1 cellular context compared by ENCODE assay signal in the genomic region with DNA sequence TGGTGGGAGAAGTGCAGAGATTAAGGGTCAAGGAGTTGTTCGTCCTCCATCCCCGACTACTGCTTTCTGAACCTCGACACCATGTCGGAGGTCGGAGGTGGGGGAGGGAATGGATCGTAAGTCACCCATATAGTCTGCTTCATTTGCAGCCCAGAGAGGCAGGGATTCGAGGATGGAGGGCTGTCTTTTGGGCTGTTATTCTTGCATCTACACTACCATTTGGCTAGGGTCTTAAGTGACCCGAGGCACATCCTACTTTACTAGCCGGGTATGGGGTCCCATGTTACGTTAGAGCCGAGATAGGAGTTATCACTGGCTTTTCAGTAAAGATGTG.
TF ChIP-seq lines count a peak whose summit lies in the region.

No MANE protein-coding gene starts in this region.

TF ChIP-seq in A549, 52 proteins besides CTCF, POLR2A, EP300 and RAD21 (continued from another document):
- TF ChIP-seq, protein P1, sequence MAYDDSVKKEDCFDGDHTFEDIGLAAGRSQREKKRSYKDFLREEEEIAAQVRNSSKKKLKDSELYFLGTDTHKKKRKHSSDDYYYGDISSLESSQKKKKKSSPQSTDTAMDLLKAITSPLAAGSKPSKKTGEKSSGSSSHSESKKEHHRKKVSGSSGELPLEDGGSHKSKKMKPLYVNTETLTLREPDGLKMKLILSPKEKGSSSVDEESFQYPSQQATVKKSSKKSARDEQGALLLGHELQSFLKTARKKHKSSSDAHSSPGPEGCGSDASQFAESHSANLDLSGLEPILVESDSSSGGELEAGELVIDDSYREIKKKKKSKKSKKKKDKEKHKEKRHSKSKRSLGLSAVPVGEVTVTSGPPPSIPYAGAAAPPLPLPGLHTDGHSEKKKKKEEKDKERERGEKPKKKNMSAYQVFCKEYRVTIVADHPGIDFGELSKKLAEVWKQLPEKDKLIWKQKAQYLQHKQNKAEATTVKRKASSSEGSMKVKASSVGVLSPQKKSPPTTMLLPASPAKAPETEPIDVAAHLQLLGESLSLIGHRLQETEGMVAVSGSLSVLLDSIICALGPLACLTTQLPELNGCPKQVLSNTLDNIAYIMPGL (CRISPR knock-in tag; IDR thresholded peaks at IDR 0.05; ENCODE audit: borderline replicate concordance), result no peak
- TF ChIP-seq, protein P2, sequence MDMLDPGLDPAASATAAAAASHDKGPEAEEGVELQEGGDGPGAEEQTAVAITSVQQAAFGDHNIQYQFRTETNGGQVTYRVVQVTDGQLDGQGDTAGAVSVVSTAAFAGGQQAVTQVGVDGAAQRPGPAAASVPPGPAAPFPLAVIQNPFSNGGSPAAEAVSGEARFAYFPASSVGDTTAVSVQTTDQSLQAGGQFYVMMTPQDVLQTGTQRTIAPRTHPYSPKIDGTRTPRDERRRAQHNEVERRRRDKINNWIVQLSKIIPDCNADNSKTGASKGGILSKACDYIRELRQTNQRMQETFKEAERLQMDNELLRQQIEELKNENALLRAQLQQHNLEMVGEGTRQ (IDR thresholded peaks at IDR 0.05), result no peak
- TF ChIP-seq TFCP2L1 (CRISPR knock-in tag; IDR thresholded peaks at IDR 0.05), result no peak
- TF ChIP-seq, protein P3, sequence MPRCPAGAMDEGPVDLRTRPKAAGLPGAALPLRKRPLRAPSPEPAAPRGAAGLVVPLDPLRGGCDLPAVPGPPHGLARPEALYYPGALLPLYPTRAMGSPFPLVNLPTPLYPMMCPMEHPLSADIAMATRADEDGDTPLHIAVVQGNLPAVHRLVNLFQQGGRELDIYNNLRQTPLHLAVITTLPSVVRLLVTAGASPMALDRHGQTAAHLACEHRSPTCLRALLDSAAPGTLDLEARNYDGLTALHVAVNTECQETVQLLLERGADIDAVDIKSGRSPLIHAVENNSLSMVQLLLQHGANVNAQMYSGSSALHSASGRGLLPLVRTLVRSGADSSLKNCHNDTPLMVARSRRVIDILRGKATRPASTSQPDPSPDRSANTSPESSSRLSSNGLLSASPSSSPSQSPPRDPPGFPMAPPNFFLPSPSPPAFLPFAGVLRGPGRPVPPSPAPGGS (IDR thresholded peaks at IDR 0.05), result no peak
- no peak for TF ChIP-seq GATA3 (IDR thresholded peaks at IDR 0.05; ENCODE audit: borderline replicate concordance)
